In the genomic region with DNA sequence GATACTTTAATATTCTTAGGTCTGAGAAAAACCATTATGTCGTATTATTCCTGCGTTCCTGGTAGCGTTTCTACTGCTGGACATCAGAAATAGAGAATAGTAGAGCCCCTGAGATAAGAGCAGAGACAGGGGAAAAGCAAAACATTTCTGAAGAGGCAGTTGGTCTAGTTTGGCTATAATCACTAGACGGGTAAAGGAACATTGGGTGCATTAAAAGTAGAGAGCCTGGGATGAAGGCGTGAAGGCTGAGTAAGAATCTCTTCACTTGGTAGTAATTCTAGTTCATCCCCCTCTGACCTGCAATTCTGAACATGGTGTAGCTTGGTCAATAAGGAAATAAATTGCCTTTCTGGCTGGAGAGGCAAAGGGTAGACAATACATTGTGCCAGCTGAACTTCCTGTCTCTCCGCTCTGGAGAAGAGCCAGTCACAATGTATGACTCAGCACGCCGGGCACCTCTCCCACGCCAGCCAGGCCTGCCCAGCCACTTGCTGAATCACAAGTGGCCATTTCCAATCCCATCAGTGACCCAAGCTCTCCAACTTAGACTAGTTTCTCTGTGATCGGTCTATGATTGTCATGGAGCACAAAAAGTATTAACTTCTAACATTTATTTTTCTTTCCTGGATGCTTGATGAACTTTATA, we compare ENCODE assay signal across 9 cellular contexts.
DNase-seq lines count a peak whose midpoint lies in the region; ATAC-seq and TF ChIP-seq lines count a peak whose summit lies in the region.
"Had no signal": no experiment of that assay in that cellular context is flagged by ENCODE, and none has a peak within 500 bp of the region (broad histone marks: within the 10 kb centered on the region; RNA-seq: fewer than 3 reads in every experiment).

No MANE protein-coding gene starts in this region.

- intact Hi-C loops in activated CD8-positive, alpha-beta T cell treated with anti-CD3 and anti-CD28 coated beads for 36 hours (cut with micrococcal nuclease), result no loop called here

- peak; percentile 99 for ATAC-seq in SK-N-SH treated with all-trans-retinoic acid at 6 μM for 48 hours
- ATAC-seq in activated CD8-positive, alpha-beta T cell treated with anti-CD3 and anti-CD28 coated beads for 36 hours, result no peak
- no peak for ATAC-seq in stimulated activated naive CD8-positive, alpha-beta T cell treated with anti-CD3 and anti-CD28 coated beads, Interleukin-15, amount 100 ng/mL, for 72 hours
- no peak for ATAC-seq in HG02970 (IDR thresholded peaks at IDR 0.05; ENCODE audit: low FRiP score, unreplicated experiment)

- CTCF ChIA-PET in activated CD8-positive, alpha-beta T cell treated with anti-CD3 and anti-CD28 coated beads for 36 hours (lab: Charles Lee), result no interaction called here

- peak; percentile 81 for DNase-seq in ACHN
- peak; percentile 19 for DNase-seq in KBM-7
- DNase-seq in glomerular endothelial cell (ENCODE audit: extremely low read depth, low read depth, low spot score), result peak; percentile 72
- DNase-seq in stromal cell of bone marrow (ENCODE audit: low read depth), result peak; percentile 34
- DNase-seq in activated CD8-positive, alpha-beta T cell treated with anti-CD3 and anti-CD28 coated beads for 36 hours, result no peak
- DNase-seq in stimulated activated naive CD8-positive, alpha-beta T cell treated with anti-CD3 and anti-CD28 coated beads, Interleukin-15, amount 100 ng/mL, for 72 hours, result no peak
- DNase-seq: DND-41 had no signal

- H3K9me3 Mint-ChIP-seq in activated CD8-positive, alpha-beta T cell treated with anti-CD3 and anti-CD28 coated beads for 36 hours, result no peaks in the 10 kb centered on the region
- H3K9me3 Mint-ChIP-seq in stimulated activated naive CD8-positive, alpha-beta T cell treated with anti-CD3 and anti-CD28 coated beads, Interleukin-15, amount 100 ng/mL, for 72 hours, result peaks cover 0 to 4% of the 10 kb centered on the region in 2 donors

- no peak overlapping the region for H3K27ac Mint-ChIP-seq in activated CD8-positive, alpha-beta T cell treated with anti-CD3 and anti-CD28 coated beads for 36 hours
- H3K27ac Mint-ChIP-seq in stimulated activated naive CD8-positive, alpha-beta T cell treated with anti-CD3 and anti-CD28 coated beads, Interleukin-15, amount 100 ng/mL, for 72 hours, result no peak overlapping the region

- H3K4me1 Mint-ChIP-seq in activated CD8-positive, alpha-beta T cell treated with anti-CD3 and anti-CD28 coated beads for 36 hours (ENCODE audit: low read depth), result no peaks in the 10 kb centered on the region
- H3K4me1 Mint-ChIP-seq in stimulated activated naive CD8-positive, alpha-beta T cell treated with anti-CD3 and anti-CD28 coated beads, Interleukin-15, amount 100 ng/mL, for 72 hours, result no peaks in the 10 kb centered on the region

- no peaks in the 10 kb centered on the region for H3K27me3 Mint-ChIP-seq in activated CD8-positive, alpha-beta T cell treated with anti-CD3 and anti-CD28 coated beads for 36 hours
- H3K27me3 Mint-ChIP-seq in stimulated activated naive CD8-positive, alpha-beta T cell treated with anti-CD3 and anti-CD28 coated beads, Interleukin-15, amount 100 ng/mL, for 72 hours, result no peaks in the 10 kb centered on the region

- H3K36me3 Mint-ChIP-seq in activated CD8-positive, alpha-beta T cell treated with anti-CD3 and anti-CD28 coated beads for 36 hours (ENCODE audit: low read depth), result no peaks in the 10 kb centered on the region

- H3K4me3 Mint-ChIP-seq in activated CD8-positive, alpha-beta T cell treated with anti-CD3 and anti-CD28 coated beads for 36 hours, result no peak overlapping the region
- H3K4me3 Mint-ChIP-seq in stimulated activated naive CD8-positive, alpha-beta T cell treated with anti-CD3 and anti-CD28 coated beads, Interleukin-15, amount 100 ng/mL, for 72 hours, result no peak overlapping the region

- no peak for TF ChIP-seq CTCF in activated CD8-positive, alpha-beta T cell treated with anti-CD3 and anti-CD28 coated beads for 36 hours (IDR thresholded peaks at IDR 0.05)

- in situ Hi-C loops in ACHN (cut with HindIII; ENCODE audit: low pct_ligation_motif_present, low pct_unique_long_range_greater_than_20kb, low sequenced_read_pairs) (no loop called here), KBM-7 (cut with MboI; ENCODE audit: low pct_unique_long_range_greater_than_20kb, low sequenced_read_pairs) (no loop called here)

- POLR2A ChIA-PET in activated CD8-positive, alpha-beta T cell treated with anti-CD3 and anti-CD28 coated beads for 36 hours (lab: Charles Lee), result no interaction called here

TF ChIP-seq in SK-N-SH treated with all-trans-retinoic acid at 6 μM for 48 hours, 23 proteins besides CTCF, POLR2A, EP300 and RAD21 (continues in another document):
- TF ChIP-seq TCF4 (CRISPR knock-in tag; IDR thresholded peaks at IDR 0.05; ENCODE audit: borderline replicate concordance), result no peak
- TF ChIP-seq, protein P1, sequence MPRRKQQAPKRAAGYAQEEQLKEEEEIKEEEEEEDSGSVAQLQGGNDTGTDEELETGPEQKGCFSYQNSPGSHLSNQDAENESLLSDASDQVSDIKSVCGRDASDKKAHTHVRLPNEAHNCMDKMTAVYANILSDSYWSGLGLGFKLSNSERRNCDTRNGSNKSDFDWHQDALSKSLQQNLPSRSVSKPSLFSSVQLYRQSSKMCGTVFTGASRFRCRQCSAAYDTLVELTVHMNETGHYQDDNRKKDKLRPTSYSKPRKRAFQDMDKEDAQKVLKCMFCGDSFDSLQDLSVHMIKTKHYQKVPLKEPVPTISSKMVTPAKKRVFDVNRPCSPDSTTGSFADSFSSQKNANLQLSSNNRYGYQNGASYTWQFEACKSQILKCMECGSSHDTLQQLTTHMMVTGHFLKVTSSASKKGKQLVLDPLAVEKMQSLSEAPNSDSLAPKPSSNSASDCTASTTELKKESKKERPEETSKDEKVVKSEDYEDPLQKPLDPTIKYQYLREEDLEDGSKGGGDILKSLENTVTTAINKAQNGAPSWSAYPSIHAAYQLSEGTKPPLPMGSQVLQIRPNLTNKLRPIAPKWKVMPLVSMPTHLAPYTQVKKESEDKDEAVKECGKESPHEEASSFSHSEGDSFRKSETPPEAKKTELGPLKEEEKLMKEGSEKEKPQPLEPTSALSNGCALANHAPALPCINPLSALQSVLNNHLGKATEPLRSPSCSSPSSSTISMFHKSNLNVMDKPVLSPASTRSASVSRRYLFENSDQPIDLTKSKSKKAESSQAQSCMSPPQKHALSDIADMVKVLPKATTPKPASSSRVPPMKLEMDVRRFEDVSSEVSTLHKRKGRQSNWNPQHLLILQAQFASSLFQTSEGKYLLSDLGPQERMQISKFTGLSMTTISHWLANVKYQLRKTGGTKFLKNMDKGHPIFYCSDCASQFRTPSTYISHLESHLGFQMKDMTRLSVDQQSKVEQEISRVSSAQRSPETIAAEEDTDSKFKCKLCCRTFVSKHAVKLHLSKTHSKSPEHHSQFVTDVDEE (CRISPR knock-in tag; IDR thresholded peaks at IDR 0.05), result no peak
- TF ChIP-seq POU6F1 (CRISPR knock-in tag; IDR thresholded peaks at IDR 0.05; ENCODE audit: borderline replicate concordance, low read depth), result no peak
- no peak for TF ChIP-seq BACH2 (CRISPR knock-in tag; IDR thresholded peaks at IDR 0.05; ENCODE audit: borderline replicate concordance)
- TF ChIP-seq PATZ1 (CRISPR knock-in tag; IDR thresholded peaks at IDR 0.05; ENCODE audit: borderline replicate concordance), result no peak
- TF ChIP-seq, protein P2, sequence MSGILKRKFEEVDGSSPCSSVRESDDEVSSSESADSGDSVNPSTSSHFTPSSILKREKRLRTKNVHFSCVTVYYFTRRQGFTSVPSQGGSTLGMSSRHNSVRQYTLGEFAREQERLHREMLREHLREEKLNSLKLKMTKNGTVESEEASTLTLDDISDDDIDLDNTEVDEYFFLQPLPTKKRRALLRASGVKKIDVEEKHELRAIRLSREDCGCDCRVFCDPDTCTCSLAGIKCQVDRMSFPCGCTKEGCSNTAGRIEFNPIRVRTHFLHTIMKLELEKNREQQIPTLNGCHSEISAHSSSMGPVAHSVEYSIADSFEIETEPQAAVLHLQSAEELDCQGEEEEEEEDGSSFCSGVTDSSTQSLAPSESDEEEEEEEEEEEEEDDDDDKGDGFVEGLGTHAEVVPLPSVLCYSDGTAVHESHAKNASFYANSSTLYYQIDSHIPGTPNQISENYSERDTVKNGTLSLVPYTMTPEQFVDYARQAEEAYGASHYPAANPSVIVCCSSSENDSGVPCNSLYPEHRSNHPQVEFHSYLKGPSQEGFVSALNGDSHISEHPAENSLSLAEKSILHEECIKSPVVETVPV (CRISPR knock-in tag; IDR thresholded peaks at IDR 0.05), result no peak
- no peak for TF ChIP-seq ARNTL (CRISPR knock-in tag; IDR thresholded peaks at IDR 0.05; ENCODE audit: borderline replicate concordance, low read depth)
- no peak for TF ChIP-seq CSDC2 (CRISPR knock-in tag; IDR thresholded peaks at IDR 0.05)
- 0 out of 2 replicates have a peak, but pooled peaks have one; percentile 44 for TF ChIP-seq ZFP3 (CRISPR knock-in tag; IDR thresholded peaks at IDR 0.05)
- no peak for TF ChIP-seq TOX (CRISPR knock-in tag; IDR thresholded peaks at IDR 0.05; ENCODE audit: borderline replicate concordance)
- TF ChIP-seq ZFP30 (CRISPR knock-in tag; IDR thresholded peaks at IDR 0.05), result no peak

Comparison
In these comparisons a context has a peak if more than half of its experiments do, and no peak if none do; other contexts are left out.
1. DNase-seq: peak in ACHN (single experiment), KBM-7 (single experiment), glomerular endothelial cell (single experiment) and stromal cell of bone marrow (single experiment); none in activated CD8-positive, alpha-beta T cell treated with anti-CD3 and anti-CD28 coated beads for 36 hours (single experiment) and stimulated activated naive CD8-positive, alpha-beta T cell treated with anti-CD3 and anti-CD28 coated beads, Interleukin-15, amount 100 ng/mL, for 72 hours (0 of 2).